ENCODE assay signal across 1 cellular context in the genomic region with DNA sequence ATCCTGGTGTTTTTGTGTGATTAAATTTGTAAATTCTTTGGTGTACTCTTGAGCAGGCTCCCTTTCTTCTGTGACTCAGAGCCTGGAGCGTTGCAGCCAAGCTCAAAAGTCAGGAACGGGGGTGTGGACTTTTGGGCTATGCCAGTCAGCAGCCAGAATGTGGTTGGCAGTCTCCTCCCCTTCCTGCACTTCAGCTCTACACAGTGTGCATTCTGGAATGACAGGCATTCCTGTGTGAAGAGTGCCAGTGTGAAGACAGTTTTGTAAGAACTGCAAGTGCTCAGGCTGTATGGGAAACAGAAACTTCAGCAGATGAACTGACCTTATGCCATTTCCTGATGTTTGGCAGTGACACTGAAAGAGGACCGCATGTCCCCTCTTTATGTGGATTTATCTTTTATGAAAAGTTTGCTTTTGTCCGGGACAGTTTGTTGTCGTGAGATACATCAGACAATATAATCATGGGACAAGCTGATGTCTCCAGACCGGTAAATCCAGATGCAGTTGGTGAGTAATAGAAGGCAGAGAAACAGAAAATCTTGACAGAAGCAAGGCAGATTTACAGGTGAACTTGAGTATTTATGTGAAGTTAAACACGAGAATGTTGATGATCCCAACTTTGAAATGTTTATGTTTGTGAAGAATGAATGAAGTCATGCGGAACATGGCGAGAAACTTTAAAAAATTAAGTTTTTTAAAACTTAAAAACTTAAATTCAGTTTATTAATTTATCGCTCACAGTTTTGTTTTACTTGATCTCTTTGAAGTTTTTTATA.
TF ChIP-seq lines count a peak whose summit lies in the region.

No MANE protein-coding gene starts in this region.

TF ChIP-seq in HepG2, 621 proteins besides CTCF, POLR2A, EP300 and RAD21 (continued from another document):
- TF ChIP-seq, protein P1, sequence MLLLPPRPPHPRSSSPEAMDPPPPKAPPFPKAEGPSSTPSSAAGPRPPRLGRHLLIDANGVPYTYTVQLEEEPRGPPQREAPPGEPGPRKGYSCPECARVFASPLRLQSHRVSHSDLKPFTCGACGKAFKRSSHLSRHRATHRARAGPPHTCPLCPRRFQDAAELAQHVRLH (CRISPR knock-in tag; IDR thresholded peaks at IDR 0.05; ENCODE audit: borderline replicate concordance, low read depth), result peak; percentile 57; the same call in 1 of the 2 replicates
- TF ChIP-seq ZBTB7B (CRISPR knock-in tag; IDR thresholded peaks at IDR 0.05), result no peak
- TF ChIP-seq, protein P2, sequence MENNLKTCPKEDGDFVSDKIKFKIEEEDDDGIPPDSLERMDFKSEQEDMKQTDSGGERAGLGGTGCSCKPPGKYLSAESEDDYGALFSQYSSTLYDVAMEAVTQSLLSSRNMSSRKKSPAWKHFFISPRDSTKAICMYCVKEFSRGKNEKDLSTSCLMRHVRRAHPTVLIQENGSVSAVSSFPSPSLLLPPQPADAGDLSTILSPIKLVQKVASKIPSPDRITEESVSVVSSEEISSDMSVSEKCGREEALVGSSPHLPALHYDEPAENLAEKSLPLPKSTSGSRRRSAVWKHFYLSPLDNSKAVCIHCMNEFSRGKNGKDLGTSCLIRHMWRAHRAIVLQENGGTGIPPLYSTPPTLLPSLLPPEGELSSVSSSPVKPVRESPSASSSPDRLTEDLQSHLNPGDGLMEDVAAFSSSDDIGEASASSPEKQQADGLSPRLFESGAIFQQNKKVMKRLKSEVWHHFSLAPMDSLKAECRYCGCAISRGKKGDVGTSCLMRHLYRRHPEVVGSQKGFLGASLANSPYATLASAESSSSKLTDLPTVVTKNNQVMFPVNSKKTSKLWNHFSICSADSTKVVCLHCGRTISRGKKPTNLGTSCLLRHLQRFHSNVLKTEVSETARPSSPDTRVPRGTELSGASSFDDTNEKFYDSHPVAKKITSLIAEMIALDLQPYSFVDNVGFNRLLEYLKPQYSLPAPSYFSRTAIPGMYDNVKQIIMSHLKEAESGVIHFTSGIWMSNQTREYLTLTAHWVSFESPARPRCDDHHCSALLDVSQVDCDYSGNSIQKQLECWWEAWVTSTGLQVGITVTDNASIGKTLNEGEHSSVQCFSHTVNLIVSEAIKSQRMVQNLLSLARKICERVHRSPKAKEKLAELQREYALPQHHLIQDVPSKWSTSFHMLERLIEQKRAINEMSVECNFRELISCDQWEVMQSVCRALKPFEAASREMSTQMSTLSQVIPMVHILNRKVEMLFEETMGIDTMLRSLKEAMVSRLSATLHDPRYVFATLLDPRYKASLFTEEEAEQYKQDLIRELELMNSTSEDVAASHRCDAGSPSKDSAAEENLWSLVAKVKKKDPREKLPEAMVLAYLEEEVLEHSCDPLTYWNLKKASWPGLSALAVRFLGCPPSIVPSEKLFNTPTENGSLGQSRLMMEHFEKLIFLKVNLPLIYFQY (CRISPR knock-in tag; IDR thresholded peaks at IDR 0.05; ENCODE audit: borderline replicate concordance), result peak; percentile 30; the same call in 1 of the 2 replicates
- TF ChIP-seq, protein P3, sequence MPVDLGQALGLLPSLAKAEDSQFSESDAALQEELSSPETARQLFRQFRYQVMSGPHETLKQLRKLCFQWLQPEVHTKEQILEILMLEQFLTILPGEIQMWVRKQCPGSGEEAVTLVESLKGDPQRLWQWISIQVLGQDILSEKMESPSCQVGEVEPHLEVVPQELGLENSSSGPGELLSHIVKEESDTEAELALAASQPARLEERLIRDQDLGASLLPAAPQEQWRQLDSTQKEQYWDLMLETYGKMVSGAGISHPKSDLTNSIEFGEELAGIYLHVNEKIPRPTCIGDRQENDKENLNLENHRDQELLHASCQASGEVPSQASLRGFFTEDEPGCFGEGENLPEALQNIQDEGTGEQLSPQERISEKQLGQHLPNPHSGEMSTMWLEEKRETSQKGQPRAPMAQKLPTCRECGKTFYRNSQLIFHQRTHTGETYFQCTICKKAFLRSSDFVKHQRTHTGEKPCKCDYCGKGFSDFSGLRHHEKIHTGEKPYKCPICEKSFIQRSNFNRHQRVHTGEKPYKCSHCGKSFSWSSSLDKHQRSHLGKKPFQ (CRISPR knock-in tag; IDR thresholded peaks at IDR 0.05; ENCODE audit: insufficient replicate concordance), result peak; percentile 100
- peak; percentile 55 for TF ChIP-seq XRCC5 (optimal IDR thresholded peaks at IDR 0.05; ENCODE audit: low read length)
- no peak for TF ChIP-seq HMGA1 (CRISPR knock-in tag; conservative IDR thresholded peaks at IDR 0.05)
- no peak for TF ChIP-seq SOX13 (IDR thresholded peaks at IDR 0.05)
- TF ChIP-seq SOX13 (CRISPR knock-in tag; conservative IDR thresholded peaks at IDR 0.05 in 1 of 2, IDR thresholded peaks at IDR 0.05 in 1 of 2), result peak in 1 of 2 experiments; percentile 37; a peak in 1 of 4 replicates
- no peak for TF ChIP-seq ZNF225 (CRISPR knock-in tag; IDR thresholded peaks at IDR 0.05)
- no peak for TF ChIP-seq ZNF33A (CRISPR knock-in tag; IDR thresholded peaks at IDR 0.05; ENCODE audit: borderline replicate concordance)
- peak; percentile 58; the same call in 1 of the 2 replicates for TF ChIP-seq MXD4 (CRISPR knock-in tag; IDR thresholded peaks at IDR 0.05)
- TF ChIP-seq, protein P4, sequence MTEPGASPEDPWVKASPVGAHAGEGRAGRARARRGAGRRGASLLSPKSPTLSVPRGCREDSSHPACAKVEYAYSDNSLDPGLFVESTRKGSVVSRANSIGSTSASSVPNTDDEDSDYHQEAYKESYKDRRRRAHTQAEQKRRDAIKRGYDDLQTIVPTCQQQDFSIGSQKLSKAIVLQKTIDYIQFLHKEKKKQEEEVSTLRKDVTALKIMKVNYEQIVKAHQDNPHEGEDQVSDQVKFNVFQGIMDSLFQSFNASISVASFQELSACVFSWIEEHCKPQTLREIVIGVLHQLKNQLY (CRISPR knock-in tag; IDR thresholded peaks at IDR 0.05), result no peak; the same call in 1 of the 2 replicates
- peak; percentile 77 for TF ChIP-seq SALL1 (CRISPR knock-in tag; IDR thresholded peaks at IDR 0.05)
- no peak for TF ChIP-seq NR3C1 (CRISPR knock-in tag; IDR thresholded peaks at IDR 0.05)
- TF ChIP-seq SAP130 (CRISPR knock-in tag; IDR thresholded peaks at IDR 0.05; ENCODE audit: low read depth), result peak; percentile 88
- TF ChIP-seq PHF5A (CRISPR knock-in tag; IDR thresholded peaks at IDR 0.05; ENCODE audit: low read depth, unreplicated experiment), result peak; percentile 31
- TF ChIP-seq, protein P5, sequence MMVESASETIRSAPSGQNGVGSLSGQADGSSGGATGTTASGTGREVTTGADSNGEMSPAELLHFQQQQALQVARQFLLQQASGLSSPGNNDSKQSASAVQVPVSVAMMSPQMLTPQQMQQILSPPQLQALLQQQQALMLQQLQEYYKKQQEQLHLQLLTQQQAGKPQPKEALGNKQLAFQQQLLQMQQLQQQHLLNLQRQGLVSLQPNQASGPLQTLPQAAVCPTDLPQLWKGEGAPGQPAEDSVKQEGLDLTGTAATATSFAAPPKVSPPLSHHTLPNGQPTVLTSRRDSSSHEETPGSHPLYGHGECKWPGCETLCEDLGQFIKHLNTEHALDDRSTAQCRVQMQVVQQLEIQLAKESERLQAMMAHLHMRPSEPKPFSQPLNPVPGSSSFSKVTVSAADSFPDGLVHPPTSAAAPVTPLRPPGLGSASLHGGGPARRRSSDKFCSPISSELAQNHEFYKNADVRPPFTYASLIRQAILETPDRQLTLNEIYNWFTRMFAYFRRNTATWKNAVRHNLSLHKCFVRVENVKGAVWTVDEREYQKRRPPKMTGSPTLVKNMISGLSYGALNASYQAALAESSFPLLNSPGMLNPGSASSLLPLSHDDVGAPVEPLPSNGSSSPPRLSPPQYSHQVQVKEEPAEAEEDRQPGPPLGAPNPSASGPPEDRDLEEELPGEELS (CRISPR knock-in tag; IDR thresholded peaks at IDR 0.05), result 0 out of 2 replicates have a peak, but pooled peaks have one; percentile 4
- peak; percentile 93 for TF ChIP-seq SP5 (CRISPR knock-in tag; IDR thresholded peaks at IDR 0.05; ENCODE audit: borderline replicate concordance, low read depth)
- TF ChIP-seq MXI1 (IDR thresholded peaks at IDR 0.05; ENCODE audit: borderline replicate concordance, low read depth, low read length), result peak; percentile 72; the same call in 1 of the 3 replicates
- TF ChIP-seq, protein P6, sequence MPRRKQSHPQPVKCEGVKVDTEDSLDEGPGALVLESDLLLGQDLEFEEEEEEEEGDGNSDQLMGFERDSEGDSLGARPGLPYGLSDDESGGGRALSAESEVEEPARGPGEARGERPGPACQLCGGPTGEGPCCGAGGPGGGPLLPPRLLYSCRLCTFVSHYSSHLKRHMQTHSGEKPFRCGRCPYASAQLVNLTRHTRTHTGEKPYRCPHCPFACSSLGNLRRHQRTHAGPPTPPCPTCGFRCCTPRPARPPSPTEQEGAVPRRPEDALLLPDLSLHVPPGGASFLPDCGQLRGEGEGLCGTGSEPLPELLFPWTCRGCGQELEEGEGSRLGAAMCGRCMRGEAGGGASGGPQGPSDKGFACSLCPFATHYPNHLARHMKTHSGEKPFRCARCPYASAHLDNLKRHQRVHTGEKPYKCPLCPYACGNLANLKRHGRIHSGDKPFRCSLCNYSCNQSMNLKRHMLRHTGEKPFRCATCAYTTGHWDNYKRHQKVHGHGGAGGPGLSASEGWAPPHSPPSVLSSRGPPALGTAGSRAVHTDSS (CRISPR knock-in tag; conservative IDR thresholded peaks at IDR 0.05), result no peak
- peak; percentile 36; the same call in 1 of the 2 replicates for TF ChIP-seq SP4 (CRISPR knock-in tag; IDR thresholded peaks at IDR 0.05)
- TF ChIP-seq, protein P7, sequence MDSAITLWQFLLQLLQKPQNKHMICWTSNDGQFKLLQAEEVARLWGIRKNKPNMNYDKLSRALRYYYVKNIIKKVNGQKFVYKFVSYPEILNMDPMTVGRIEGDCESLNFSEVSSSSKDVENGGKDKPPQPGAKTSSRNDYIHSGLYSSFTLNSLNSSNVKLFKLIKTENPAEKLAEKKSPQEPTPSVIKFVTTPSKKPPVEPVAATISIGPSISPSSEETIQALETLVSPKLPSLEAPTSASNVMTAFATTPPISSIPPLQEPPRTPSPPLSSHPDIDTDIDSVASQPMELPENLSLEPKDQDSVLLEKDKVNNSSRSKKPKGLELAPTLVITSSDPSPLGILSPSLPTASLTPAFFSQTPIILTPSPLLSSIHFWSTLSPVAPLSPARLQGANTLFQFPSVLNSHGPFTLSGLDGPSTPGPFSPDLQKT (CRISPR knock-in tag; IDR thresholded peaks at IDR 0.05; ENCODE audit: borderline replicate concordance), result no peak
- TF ChIP-seq POLR2G (IDR thresholded peaks at IDR 0.05; ENCODE audit: low read depth, low read length), result peak; percentile 78
- TF ChIP-seq, protein P8, sequence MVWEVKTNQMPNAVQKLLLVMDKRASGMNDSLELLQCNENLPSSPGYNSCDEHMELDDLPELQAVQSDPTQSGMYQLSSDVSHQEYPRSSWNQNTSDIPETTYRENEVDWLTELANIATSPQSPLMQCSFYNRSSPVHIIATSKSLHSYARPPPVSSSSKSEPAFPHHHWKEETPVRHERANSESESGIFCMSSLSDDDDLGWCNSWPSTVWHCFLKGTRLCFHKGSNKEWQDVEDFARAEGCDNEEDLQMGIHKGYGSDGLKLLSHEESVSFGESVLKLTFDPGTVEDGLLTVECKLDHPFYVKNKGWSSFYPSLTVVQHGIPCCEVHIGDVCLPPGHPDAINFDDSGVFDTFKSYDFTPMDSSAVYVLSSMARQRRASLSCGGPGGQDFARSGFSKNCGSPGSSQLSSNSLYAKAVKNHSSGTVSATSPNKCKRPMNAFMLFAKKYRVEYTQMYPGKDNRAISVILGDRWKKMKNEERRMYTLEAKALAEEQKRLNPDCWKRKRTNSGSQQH (CRISPR knock-in tag; IDR thresholded peaks at IDR 0.05; ENCODE audit: low read depth), result no peak
